ENCODE assay signal across 8 cellular contexts in the genomic region with DNA sequence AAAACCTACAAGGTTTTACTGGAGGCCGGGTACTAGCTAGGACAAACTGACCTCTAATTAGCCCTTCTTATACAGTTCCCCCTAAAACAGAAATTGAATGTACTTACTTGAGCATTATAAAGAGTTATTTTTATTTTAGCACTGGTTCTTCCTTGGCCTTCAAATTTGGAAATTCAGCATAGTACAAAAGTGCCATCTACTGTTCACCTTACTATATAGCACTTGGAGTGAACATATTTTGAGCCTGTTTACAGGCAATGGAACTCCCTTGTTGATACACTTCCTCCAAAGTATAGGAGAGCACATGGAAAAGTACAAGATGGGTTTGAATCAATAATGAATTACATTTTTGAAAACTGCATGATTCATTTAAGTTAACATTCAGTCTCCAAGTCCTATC. TPM values are rescaled to one million over a fixed set of nuclear protein-coding genes. Genes with fewer than 3 reads are reported as not detected.
DNase-seq lines count a peak whose midpoint lies in the region; ATAC-seq, FAIRE-seq and TF ChIP-seq lines count a peak whose summit lies in the region.

No MANE protein-coding gene starts in this region.

- no peaks in the 10 kb centered on the region; the same call in 1 of the 2 replicates for H3K4me1 ChIP-seq in Caco-2

- 39 to 59% methylated on average over 1 of the region's 1 CpG for WGBS in lower leg skin, 2 donors

- H3K4me1 Mint-ChIP-seq in Caco-2 (ENCODE audit: low read depth, unreplicated experiment) = no peaks in the 10 kb centered on the region

- no peak for TF ChIP-seq POLR2A in lower leg skin (IDR thresholded peaks at IDR 0.05)

- DNase-seq in Caco-2 (peak in 1 of 2 experiments; percentile 41), NCI-H1092 treated with DMSO at 0.1 percent for 48 hours (lab: John Stamatoyannopoulos, UW) (peak; percentile 24), globus pallidus (ENCODE audit: low spot score) (peak; percentile 69), stromal cell of bone marrow (ENCODE audit: low read depth) (peak; percentile 41), lower leg skin (ENCODE audit: low spot score in 2 of 2) (no peak), nucleus accumbens (lab: John Stamatoyannopoulos, UW) (no peak)

- no peaks in the 10 kb centered on the region for H3K36me3 Mint-ChIP-seq in Caco-2 (ENCODE audit: insufficient read depth, unreplicated experiment)

- peak; percentile 29 for ATAC-seq in GM18867 (IDR thresholded peaks at IDR 0.05; ENCODE audit: unreplicated experiment)

- no peaks in the 10 kb centered on the region for H3K36me3 ChIP-seq in Caco-2 (ENCODE audit: control insufficient read depth, insufficient read depth, low read length)

- TF ChIP-seq CTCF in Caco-2 (IDR thresholded peaks at IDR 0.05; ENCODE audit: insufficient read depth in 1 of 2, low read depth in 1 of 2, low read length in 1 of 2, severe bottlenecking in 1 of 2, unreplicated experiment in 1 of 2) (peak; percentile 62 to 69), lower leg skin (IDR thresholded peaks at IDR 0.05) (peak in 1 of 3 donors; percentile 33)

- H3K27me3 ChIP-seq in Caco-2 (replicated peaks; ENCODE audit: control insufficient read depth, insufficient read depth, low read length) = no peaks in the 10 kb centered on the region

- H3K4me3 ChIP-seq in Caco-2 (ENCODE audit: low read depth, low read length) (no peak overlapping the region), lower leg skin (ENCODE audit: low read depth, poor library complexity, severe bottlenecking) (no peak overlapping the region)

- no peaks in the 10 kb centered on the region for H3K27me3 Mint-ChIP-seq in Caco-2 (ENCODE audit: insufficient read depth, unreplicated experiment)

- no peak overlapping the region for H3K27ac Mint-ChIP-seq in Caco-2 (ENCODE audit: unreplicated experiment)

- no peak overlapping the region for H3K4me3 Mint-ChIP-seq in Caco-2 (ENCODE audit: unreplicated experiment)

- POLR2A ChIA-PET in Caco-2 (lab: Charles Lee) = no interaction called here

- BruUV-seq in Caco-2 (replicated peaks; lab: Mats Ljungman, UMichigan) = no TSS peak

- FAIRE-seq in TTC549 (lab: Jason Lieb, UNC) = peak; percentile 87

- intact Hi-C loops in Caco-2 (cut with micrococcal nuclease; ENCODE audit: unreplicated experiment) (loop anchor here (1.0 to 10.0 kb wide), 4 partner anchors 37 to 1385 kb away; a partner anchor contains a TSS), lower leg skin (cut with DNase I; ENCODE audit: low total_unique reads) (loop anchor here (10.0 kb wide), 2 partner anchors 485 to 515 kb away; no protein-coding TSS in a partner anchor)

- H3K9me3 Mint-ChIP-seq in Caco-2 (ENCODE audit: unreplicated experiment) = no peaks in the 10 kb centered on the region

- H3K9me3 ChIP-seq in Caco-2 = no peaks in the 10 kb centered on the region

- CTCF ChIA-PET in Caco-2 (lab: Charles Lee) = no interaction called here

RNA-seq across cellular contexts. Expression of a gene that starts 3.9 kb away (rescaled TPM):
- total RNA-seq in Caco-2 (2022) = 14.1 and 16.1 TPM in 2 replicates
- total RNA-seq in lower leg skin = 10 to 100 TPM; 10.5 to 15.9 (median 14.7) TPM

RNA-seq across cellular contexts. Expression of a gene that starts 5.1 kb away (rescaled TPM):
- 6.6 and 7.2 TPM in 2 replicates for total RNA-seq in Caco-2 (2022)
- total RNA-seq in lower leg skin = 1 to 10 TPM; 1.4 to 5.5 (median 2.4) TPM

Comparison
In these comparisons a context has a peak if more than half of its experiments do, and no peak if none do; other contexts are left out.
1. DNase-seq: peak in NCI-H1092 treated with DMSO at 0.1 percent for 48 hours (single experiment), globus pallidus (single experiment) and stromal cell of bone marrow (single experiment); none in lower leg skin (0 of 2) and nucleus accumbens (0 of 56).